1 cellular context compared by ENCODE assay signal in genomic region chr6:141254336-141254735, GRCh38.
TF ChIP-seq lines count a peak whose summit lies in the region.

No MANE protein-coding gene starts in this region.

TF ChIP-seq in H1, 55 proteins besides CTCF, POLR2A, EP300 and RAD21 (continued from another document):
- TF ChIP-seq CHD7 (IDR thresholded peaks at IDR 0.05; ENCODE audit: insufficient replicate concordance, low read length) (no peak), NANOG (IDR thresholded peaks at IDR 0.05; ENCODE audit: insufficient read depth, low read depth, low read length, poor library complexity, severe bottlenecking) (no peak), KDM1A (IDR thresholded peaks at IDR 0.05; ENCODE audit: borderline replicate concordance, low read length) (no peak), TEAD4 (IDR thresholded peaks at IDR 0.05; ENCODE audit: low read depth, low read length) (no peak), SIN3A (conservative IDR thresholded peaks at IDR 0.05 in 1 of 2, IDR thresholded peaks at IDR 0.05 in 1 of 2; ENCODE audit: low read depth in 1 of 2, low read length in 2 of 2) (no peak), POU5F1 (IDR thresholded peaks at IDR 0.05; ENCODE audit: low read depth, low read length) (no peak), CBX5 (IDR thresholded peaks at IDR 0.05; ENCODE audit: low read depth, low read length) (no peak), SP1 (IDR thresholded peaks at IDR 0.05; ENCODE audit: low read depth, low read length) (no peak)
